In genomic region chr9:124522121-124523098, GRCh38 we compare ENCODE assay signal across 23 cellular contexts. TPM values are rescaled to one million over a fixed set of nuclear protein-coding genes. Genes with fewer than 3 reads are reported as not detected.
DNase-seq lines count a peak whose midpoint lies in the region; ATAC-seq and TF ChIP-seq lines count a peak whose summit lies in the region.
"Had no signal": no experiment of that assay in that cellular context is flagged by ENCODE, and none has a peak within 500 bp of the region (broad histone marks: within the 10 kb centered on the region; RNA-seq: fewer than 3 reads in every experiment).

No MANE protein-coding gene starts in this region.

- peak overlapping the region; percentile 51 for H3K27ac ChIP-seq in neural progenitor cell
- H3K27ac ChIP-seq: left ventricle myocardium inferior had no signal

- H3K4me3 Mint-ChIP-seq in HFFc6, result no peak overlapping the region
- no peak overlapping the region for H3K4me3 Mint-ChIP-seq in neural progenitor cell
- H3K4me3 Mint-ChIP-seq: activated CD8-positive, alpha-beta T cell treated with anti-CD3 and anti-CD28 coated beads, Interleukin-2, amount 10 ng/mL, durations not matched to agents 7 days and 5 days; activated T-cell treated with anti-CD3 and anti-CD28 coated beads, Interleukin-2, amount 50 U/mL, for 24 hours; CD8-positive, alpha-beta T cell; dendritic cell treated with granulocyte-macrophage colony-stimulating factor and Interleukin-4, amounts not matched to agents 40 ng/mL and 50 ng/mL, for 4 days; mesothelial cell of epicardium; naive thymus-derived CD8-positive, alpha-beta T cell had no signal

- no peak overlapping the region for H3K4me2 ChIP-seq in neural progenitor cell

- H3F3A ChIP-seq in neural progenitor cell (ENCODE audit: low read depth), result peaks cover 11% of the 10 kb centered on the region

- in situ Hi-C loops in astrocyte of the spinal cord (cut with HindIII; ENCODE audit: low sequenced_read_pairs), result no loop called here

- H3K27ac Mint-ChIP-seq in HFFc6 (no peak overlapping the region), neural progenitor cell (no peak overlapping the region)
- H3K27ac Mint-ChIP-seq: activated CD8-positive, alpha-beta T cell treated with anti-CD3 and anti-CD28 coated beads, Interleukin-2, amount 10 ng/mL, durations not matched to agents 7 days and 5 days; activated T-cell treated with anti-CD3 and anti-CD28 coated beads, Interleukin-2, amount 50 U/mL, for 24 hours; CD8-positive, alpha-beta T cell; dendritic cell treated with granulocyte-macrophage colony-stimulating factor and Interleukin-4, amounts not matched to agents 40 ng/mL and 50 ng/mL, for 4 days; mesothelial cell of epicardium; naive thymus-derived CD8-positive, alpha-beta T cell had no signal

- H3K36me3 ChIP-seq in neural progenitor cell, result no peaks in the 10 kb centered on the region
- H3K36me3 ChIP-seq: left ventricle myocardium inferior had no signal

- DNase-seq in Daoy (ENCODE audit: low read depth), result peak; percentile 15
- DNase-seq in HFFc6, result no peak
- no peak for DNase-seq in astrocyte of the spinal cord (ENCODE audit: low read depth, low spot score)
- peak; percentile 66 for DNase-seq in neural progenitor cell (ENCODE audit: low spot score)
- DNase-seq in stimulated activated naive CD8-positive, alpha-beta T cell treated with anti-CD3 and anti-CD28 coated beads, Interleukin-15, Interleukin-2, amounts not matched to agents 100 U/mL and 50 U/mL, for 24 hours, result no peak
- DNase-seq in hepatic stellate cell (ENCODE audit: low spot score), result no peak
- DNase-seq: activated CD4-positive, CD25-positive, alpha-beta regulatory T cell treated with anti-CD3 and anti-CD28 coated beads, Interleukin-2, amount 50 U/mL, for 72 hours; activated CD8-positive, alpha-beta T cell treated with anti-CD3 and anti-CD28 coated beads, Interleukin-2, amount 10 ng/mL, durations not matched to agents 7 days and 5 days; activated T-cell treated with anti-CD3 and anti-CD28 coated beads, Interleukin-2, amount 50 U/mL, for 24 hours; CD8-positive, alpha-beta T cell; DMS153; left ventricle myocardium inferior; naive thymus-derived CD8-positive, alpha-beta T cell; NCI-H2107; NCI-H510A treated with DMSO at 0.1 percent for 48 hours; right cardiac atrium; stimulated activated CD8-positive, alpha-beta memory T cell treated with anti-CD3 and anti-CD28 coated beads, Interleukin-4, amount 100 ng/mL, for 48 hours had no signal

- H3K79me2 ChIP-seq in neural progenitor cell (ENCODE audit: low read depth), result no peaks in the 10 kb centered on the region

- no peaks in the 10 kb centered on the region for H3K9me3 ChIP-seq in neural progenitor cell (ENCODE audit: low read depth)
- H3K9me3 ChIP-seq: left ventricle myocardium inferior had no signal

- H3K4me1 ChIP-seq in neural progenitor cell, result peaks cover 15% of the 10 kb centered on the region
- H3K4me1 ChIP-seq: left ventricle myocardium inferior had no signal

- H3K4me1 Mint-ChIP-seq in HFFc6 (ENCODE audit: low read depth) (peaks cover 3% of the 10 kb centered on the region), neural progenitor cell (peaks cover 9% of the 10 kb centered on the region)
- H3K4me1 Mint-ChIP-seq: naive thymus-derived CD8-positive, alpha-beta T cell had no signal

- H3K36me3 Mint-ChIP-seq in HFFc6 (ENCODE audit: low read depth) (no peaks in the 10 kb centered on the region), neural progenitor cell (peaks cover 34% of the 10 kb centered on the region)
- H3K36me3 Mint-ChIP-seq: CD8-positive, alpha-beta T cell; naive thymus-derived CD8-positive, alpha-beta T cell had no signal

- ATAC-seq in stimulated activated naive CD8-positive, alpha-beta T cell treated with anti-CD3 and anti-CD28 coated beads, Interleukin-15, Interleukin-2, amounts not matched to agents 100 U/mL and 50 U/mL, for 24 hours, result no peak
- no peak for ATAC-seq in GM21723 (IDR thresholded peaks at IDR 0.05; ENCODE audit: unreplicated experiment)
- ATAC-seq: activated CD8-positive, alpha-beta T cell treated with anti-CD3 and anti-CD28 coated beads, Interleukin-2, amount 10 ng/mL, durations not matched to agents 7 days and 5 days; CD8-positive, alpha-beta T cell; naive thymus-derived CD8-positive, alpha-beta T cell; right cardiac atrium had no signal

- no peak overlapping the region for H3K9ac ChIP-seq in neural progenitor cell

- H3K27me3 ChIP-seq in neural progenitor cell, result no peaks in the 10 kb centered on the region

- no peaks in the 10 kb centered on the region for H4K20me1 ChIP-seq in neural progenitor cell (ENCODE audit: low read depth)

- H2AFZ ChIP-seq in neural progenitor cell (replicated peaks), result no peak overlapping the region

- H3K9me3 Mint-ChIP-seq in HFFc6 (no peaks in the 10 kb centered on the region), neural progenitor cell (no peaks in the 10 kb centered on the region)
- H3K9me3 Mint-ChIP-seq: activated T-cell treated with anti-CD3 and anti-CD28 coated beads, Interleukin-2, amount 50 U/mL, for 24 hours; CD8-positive, alpha-beta T cell; dendritic cell treated with granulocyte-macrophage colony-stimulating factor and Interleukin-4, amounts not matched to agents 40 ng/mL and 50 ng/mL, for 4 days; mesothelial cell of epicardium; naive thymus-derived CD8-positive, alpha-beta T cell had no signal

- peaks cover 30% of the 10 kb centered on the region for H3K27me3 Mint-ChIP-seq in HFFc6 (ENCODE audit: insufficient read depth)
- H3K27me3 Mint-ChIP-seq in neural progenitor cell (ENCODE audit: insufficient read depth, low read depth), result no peaks in the 10 kb centered on the region
- H3K27me3 Mint-ChIP-seq: activated T-cell treated with anti-CD3 and anti-CD28 coated beads, Interleukin-2, amount 50 U/mL, for 24 hours; dendritic cell treated with granulocyte-macrophage colony-stimulating factor and Interleukin-4, amounts not matched to agents 40 ng/mL and 50 ng/mL, for 4 days had no signal

- TF ChIP-seq CTCF in HFFc6 (IDR thresholded peaks at IDR 0.05) (0 out of 2 replicates have a peak, but pooled peaks have one; percentile 11), astrocyte of the spinal cord (IDR thresholded peaks at IDR 0.05; ENCODE audit: low read depth, low read length) (peak; percentile 10), neural progenitor cell (IDR thresholded peaks at IDR 0.05) (peak; percentile 36)

- H3K4me3 ChIP-seq in astrocyte of the spinal cord (ENCODE audit: low read depth, low read length), result no peak overlapping the region
- H3K4me3 ChIP-seq in neural progenitor cell, result no peak overlapping the region
- H3K4me3 ChIP-seq: left ventricle myocardium inferior had no signal

RNA-seq across cellular contexts. Expression of gene NR5A1, which starts 15.2 kb away (rescaled TPM):
- total RNA-seq in Daoy (2014; rRNA removed; shearing (Covaris generic)), result not detected in 2 replicates
- not detected for total RNA-seq in HFFc6 (2021; fragmentation: NEBNext Ultra II Directional; extraction: Animal tissue kit (Norgen Biotek cat#: 25700))
- 1.0 and 3.3 TPM in 2 replicates for total RNA-seq in neural progenitor cell (ENCODE audit: low replicate concordance)
- total RNA-seq: activated CD8-positive, alpha-beta T cell treated with anti-CD3 and anti-CD28 coated beads, Interleukin-2, amount 10 ng/mL, durations not matched to agents 7 days and 5 days; bronchial epithelial cell; CD8-positive, alpha-beta T cell; left ventricle myocardium inferior; naive thymus-derived CD8-positive, alpha-beta T cell; osteoblast; right cardiac atrium; ureter had no signal

Comparison
In these comparisons a context has a peak if more than half of its experiments do, and no peak if none do; other contexts are left out.
1. DNase-seq: peak in Daoy (single experiment) and neural progenitor cell (single experiment); none in HFFc6 (single experiment), astrocyte of the spinal cord (single experiment), stimulated activated naive CD8-positive, alpha-beta T cell treated with anti-CD3 and anti-CD28 coated beads, Interleukin-15, Interleukin-2, amounts not matched to agents 100 U/mL and 50 U/mL, for 24 hours (single experiment) and hepatic stellate cell (single experiment).
2. Peak in every context shown above with its lines, with median percentiles within 50 percentile points of each other: CTCF ChIP-seq.